10 cellular contexts compared by ENCODE assay signal in the genomic region with DNA sequence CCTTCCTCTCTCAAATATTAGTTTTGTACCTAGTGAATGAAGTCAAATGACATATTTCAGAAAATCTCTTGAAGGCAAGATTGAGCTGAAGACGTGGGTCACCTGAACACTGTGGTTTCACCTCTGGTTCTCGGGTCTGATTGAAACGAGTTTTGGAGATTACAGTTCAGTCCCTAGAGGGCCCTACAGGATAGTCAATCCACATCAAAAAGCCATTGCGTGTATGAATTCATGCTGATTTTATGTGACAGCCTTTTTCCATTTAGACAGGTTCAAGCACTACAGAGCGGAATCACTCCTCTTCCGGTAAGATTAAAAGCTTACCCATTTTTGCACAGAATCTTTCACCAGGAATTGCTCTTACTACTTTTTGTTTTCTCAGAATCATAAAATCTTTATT.
A peak's percentile ranks its signal among the peaks of the same experiment; 100 is the strongest.
DNase-seq lines count a peak whose midpoint lies in the region; ATAC-seq and TF ChIP-seq lines count a peak whose summit lies in the region.
"Had no signal": no experiment of that assay in that cellular context is flagged by ENCODE, and none has a peak within 500 bp of the region (broad histone marks: within the 10 kb centered on the region; RNA-seq: fewer than 3 reads in every experiment).

No MANE protein-coding gene starts in this region.

- DNase-seq in A172 (ENCODE audit: low spot score), result peak; percentile 29
- DNase-seq in ELR (ENCODE audit: low read depth), result peak; percentile 46
- DNase-seq in RKO (ENCODE audit: low spot score), result peak; percentile 55
- DNase-seq in fibroblast of mammary gland (ENCODE audit: low read depth), result peak; percentile 25
- DNase-seq in NCI-H774 (lab: John Stamatoyannopoulos, UW), result no peak
- DNase-seq: effector CD8-positive, alpha-beta T cell; stimulated activated CD4-positive, alpha-beta T cell treated with anti-CD3 and anti-CD28 coated beads, Interleukin-1b, Interleukin-23, amount 100 ng/mL, for 48 hours had no signal

- TF ChIP-seq CTCF in fibroblast of mammary gland (conservative IDR thresholded peaks at IDR 0.05; ENCODE audit: control insufficient read depth, insufficient read depth, low read depth, low read length), result peak; percentile 24

- no peak overlapping the region for H3K4me3 ChIP-seq in fibroblast of mammary gland (ENCODE audit: control insufficient read depth, low read depth, low read length)

- ATAC-seq in GM19397 (IDR thresholded peaks at IDR 0.05; ENCODE audit: unreplicated experiment) (no peak), GM21723 (IDR thresholded peaks at IDR 0.05; ENCODE audit: unreplicated experiment) (no peak), GM19324 (IDR thresholded peaks at IDR 0.05; ENCODE audit: low FRiP score, unreplicated experiment) (no peak)
